In the genomic region with DNA sequence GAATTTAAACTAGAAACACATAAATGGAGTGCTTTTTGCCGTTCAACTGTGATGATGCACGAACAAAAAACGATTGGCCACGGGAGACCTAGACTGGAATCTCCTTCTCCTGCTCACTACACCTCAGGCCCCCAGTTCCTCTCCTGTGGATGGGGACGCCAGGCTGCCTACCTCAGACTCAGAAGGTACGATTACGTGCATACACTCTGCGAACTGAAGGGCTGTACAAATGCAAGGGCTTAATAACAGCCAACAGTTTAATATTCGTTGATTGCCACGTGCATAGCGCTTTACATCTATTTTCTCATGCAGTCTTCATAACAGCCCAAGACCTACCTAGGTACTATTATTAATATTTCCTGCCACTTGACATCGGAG, we compare ENCODE assay signal across 1 cellular context.
TF ChIP-seq lines count a peak whose summit lies in the region.

No MANE protein-coding gene starts in this region.

TF ChIP-seq in H1, 55 proteins besides CTCF, POLR2A, EP300 and RAD21:
- TF ChIP-seq CEBPB (IDR thresholded peaks at IDR 0.05; ENCODE audit: low read depth, low read length) (no peak), EZH2 (IDR thresholded peaks at IDR 0.05; ENCODE audit: low read depth, low read length, severe bottlenecking) (no peak), TAF7 (optimal IDR thresholded peaks at IDR 0.05; ENCODE audit: borderline replicate concordance, low read depth, low read length) (no peak), TBP (IDR thresholded peaks at IDR 0.05; ENCODE audit: low read depth, low read length) (no peak), SP4 (IDR thresholded peaks at IDR 0.05; ENCODE audit: low read length) (no peak), BCL11A (IDR thresholded peaks at IDR 0.05; ENCODE audit: low read depth in 2 of 2, low read length in 2 of 2) (no peak), CREB1 (IDR thresholded peaks at IDR 0.05) (no peak), JUN (IDR thresholded peaks at IDR 0.05; ENCODE audit: low read depth, low read length) (no peak), CBX5 (IDR thresholded peaks at IDR 0.05; ENCODE audit: low read depth, low read length) (no peak), SIRT6 (IDR thresholded peaks at IDR 0.05; ENCODE audit: low read length) (no peak), YY1 (IDR thresholded peaks at IDR 0.05; ENCODE audit: low read depth, low read length) (no peak), KDM5A (IDR thresholded peaks at IDR 0.05; ENCODE audit: low read length) (no peak), CTBP2 (IDR thresholded peaks at IDR 0.05; ENCODE audit: borderline replicate concordance, insufficient read depth, insufficient read length, low read length) (no peak)
- TF ChIP-seq, protein P1, sequence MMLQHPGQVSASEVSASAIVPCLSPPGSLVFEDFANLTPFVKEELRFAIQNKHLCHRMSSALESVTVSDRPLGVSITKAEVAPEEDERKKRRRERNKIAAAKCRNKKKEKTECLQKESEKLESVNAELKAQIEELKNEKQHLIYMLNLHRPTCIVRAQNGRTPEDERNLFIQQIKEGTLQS (IDR thresholded peaks at IDR 0.05; ENCODE audit: insufficient read depth, low read depth, low read length) = no peak
